15 cellular contexts compared by ENCODE assay signal in genomic region chr4:104344342-104344980, GRCh38.
"Had no signal": no experiment of that assay in that cellular context is flagged by ENCODE, and none has a peak within 500 bp of the region (broad histone marks: within the 10 kb centered on the region; RNA-seq: fewer than 3 reads in every experiment).

No MANE protein-coding gene starts in this region.

- H3K9me3 ChIP-seq: mucosa of descending colon, testis had no signal

- H3K27me3 ChIP-seq: heart left ventricle, testis, tibial nerve had no signal

- H3K4me1 Mint-ChIP-seq: central memory CD8-positive, alpha-beta T cell; natural killer cell had no signal

- H3K36me3 ChIP-seq: heart left ventricle, tibial nerve had no signal

- H3K4me1 ChIP-seq: heart left ventricle, testis, tibial nerve had no signal

- H3K27ac Mint-ChIP-seq: dendritic cell treated with granulocyte-macrophage colony-stimulating factor and Interleukin-4, amounts not matched to agents 40 ng/mL and 50 ng/mL, for 4 days; natural killer cell; stimulated activated naive CD8-positive, alpha-beta T cell treated with anti-CD3 and anti-CD28 coated beads, Interleukin-15, Interleukin-2, amounts not matched to agents 100 ng/mL and 50 ng/mL, for 24 hours had no signal

- H3K4me3 Mint-ChIP-seq: central memory CD8-positive, alpha-beta T cell; dendritic cell treated with granulocyte-macrophage colony-stimulating factor and Interleukin-4, amounts not matched to agents 40 ng/mL and 50 ng/mL, for 4 days; natural killer cell; stimulated activated naive CD8-positive, alpha-beta T cell treated with anti-CD3 and anti-CD28 coated beads, Interleukin-15, Interleukin-2, amounts not matched to agents 100 ng/mL and 50 ng/mL, for 24 hours had no signal

- H3K27ac ChIP-seq: heart left ventricle, testis, tibial nerve had no signal

- ATAC-seq: heart left ventricle, left lobe of liver, mucosa of descending colon had no signal

- H3K4me3 ChIP-seq: heart left ventricle, mucosa of descending colon, testis, tibial nerve had no signal

- DNase-seq: erythroblast; foreskin melanocyte; hippocampal formation; mucosa of descending colon; natural killer cell; small intestine; stimulated activated CD4-positive, alpha-beta T cell treated with anti-CD3 and anti-CD28 coated beads, Interleukin-12 subunit alpha, Interleukin-12 subunit beta, amount 100 ng/mL, for 4 hours; stimulated activated CD4-positive, alpha-beta T cell treated with anti-CD3 and anti-CD28 coated beads, Interleukin-2, amount 100 ng/mL, for 48 hours; testis had no signal

- H3K27me3 Mint-ChIP-seq: central memory CD8-positive, alpha-beta T cell; dendritic cell treated with granulocyte-macrophage colony-stimulating factor and Interleukin-4, amounts not matched to agents 40 ng/mL and 50 ng/mL, for 4 days; stimulated activated naive CD8-positive, alpha-beta T cell treated with anti-CD3 and anti-CD28 coated beads, Interleukin-15, Interleukin-2, amounts not matched to agents 100 ng/mL and 50 ng/mL, for 24 hours had no signal
